33 cellular contexts compared by ENCODE assay signal in genomic region chr5:84118551-84118950, GRCh38.
"Had no signal": no experiment of that assay in that cellular context is flagged by ENCODE, and none has a peak within 500 bp of the region (broad histone marks: within the 10 kb centered on the region; RNA-seq: fewer than 3 reads in every experiment).

No MANE protein-coding gene starts in this region.

- H3K4me3 ChIP-seq: ascending aorta, cardiac muscle cell had no signal

- H3K4me1 ChIP-seq: ascending aorta had no signal

- ATAC-seq: activated CD4-positive, alpha-beta T cell treated with anti-CD3 and anti-CD28 coated beads for 36 hours; activated CD4-positive, CD25-positive, alpha-beta regulatory T cell treated with anti-CD3 and anti-CD28 coated beads, Interleukin-2, amount 50 U/mL, for 24 hours; activated CD8-positive, alpha-beta memory T cell treated with anti-CD3 and anti-CD28 coated beads, Interleukin-2, amount 10 ng/mL, durations not matched to agents 7 days and 5 days; activated CD8-positive, alpha-beta T cell treated with anti-CD3 and anti-CD28 coated beads, Interleukin-2, amount 10 ng/mL, durations not matched to agents 7 days and 5 days; activated naive CD8-positive, alpha-beta T cell treated with anti-CD3 and anti-CD28 coated beads, Interleukin-2, amount 50 U/mL, for 24 hours; WTC11 had no signal

- H3K27me3 ChIP-seq: ascending aorta, cardiac muscle cell had no signal

- H3K9me3 ChIP-seq: ascending aorta had no signal

- H3K27ac ChIP-seq: ascending aorta, cardiac muscle cell, WERI-Rb-1 had no signal

- FAIRE-seq: bronchial epithelial cell, TTC549 had no signal

- H3K36me3 ChIP-seq: ascending aorta, cardiac muscle cell, WERI-Rb-1 had no signal

- DNase-seq: activated CD4-positive, alpha-beta memory T cell treated with anti-CD3 and anti-CD28 coated beads, Interleukin-2, amount 10 ng/mL, durations not matched to agents 7 days and 5 days; activated CD4-positive, alpha-beta T cell treated with anti-CD3 and anti-CD28 coated beads for 1 hour; activated CD4-positive, alpha-beta T cell treated with anti-CD3 and anti-CD28 coated beads for 36 hours; activated CD4-positive, alpha-beta T cell treated with anti-CD3 and anti-CD28 coated beads for 48 hours; activated CD4-positive, alpha-beta T cell treated with anti-CD3 and anti-CD28 coated beads, Interleukin-2, amount 10 ng/mL, durations not matched to agents 7 days and 5 days; activated CD4-positive, alpha-beta T cell treated with anti-CD3 and anti-CD28 coated beads, Interleukin-2, amount 50 U/mL, for 48 hours; activated CD4-positive, CD25-positive, alpha-beta regulatory T cell; activated CD8-positive, alpha-beta memory T cell treated with anti-CD3 and anti-CD28 coated beads for 24 hours; activated CD8-positive, alpha-beta memory T cell treated with anti-CD3 and anti-CD28 coated beads, Interleukin-2, amount 10 ng/mL, durations not matched to agents 7 days and 5 days; activated CD8-positive, alpha-beta memory T cell treated with anti-CD3 and anti-CD28 coated beads, Interleukin-2, amount 50 U/mL, for 48 hours; activated CD8-positive, alpha-beta T cell treated with anti-CD3 and anti-CD28 coated beads, Interleukin-2, amount 10 ng/mL, durations not matched to agents 7 days and 5 days; activated effector memory CD4-positive, alpha-beta T cell treated with Interleukin-2 at 50 U/mL for 16 hours; activated gamma-delta T cell; activated naive CD4-positive, alpha-beta T cell treated with anti-CD3 and anti-CD28 coated beads, Interleukin-2, amount 10 ng/mL, durations not matched to agents 7 days and 5 days; activated naive CD4-positive, alpha-beta T cell treated with Interleukin-2 at 50 U/mL for 16 hours; activated naive CD8-positive, alpha-beta T cell treated with anti-CD3 and anti-CD28 coated beads, Interleukin-2, amount 10 ng/mL, durations not matched to agents 7 days and 5 days; activated naive CD8-positive, alpha-beta T cell treated with anti-CD3 and anti-CD28 coated beads, Interleukin-2, amount 50 U/mL, for 24 hours; activated T-cell treated with anti-CD3 and anti-CD28 coated beads, Interleukin-2, amount 50 U/mL, for 24 hours; activated T-cell treated with anti-CD3 and anti-CD28 coated beads, Interleukin-2, amount 50 U/mL, for 48 hours; amygdala; anterior cingulate cortex; caudate nucleus; cerebellar nuclear complex; T-helper 1 cell; T-helper 2 cell; T-helper 9 cell; WERI-Rb-1 had no signal
